24 cellular contexts compared by ENCODE assay signal in genomic region chr7:134051020-134051419, GRCh38.
DNase-seq lines count a peak whose midpoint lies in the region; ATAC-seq and TF ChIP-seq lines count a peak whose summit lies in the region.
"Had no signal": no experiment of that assay in that cellular context is flagged by ENCODE, and none has a peak within 500 bp of the region (broad histone marks: within the 10 kb centered on the region; RNA-seq: fewer than 3 reads in every experiment).

No MANE protein-coding gene starts in this region.

- no peak for TF ChIP-seq POLR2A in transverse colon (IDR thresholded peaks at IDR 0.05)

- intact Hi-C loops in transverse colon (cut with DNase I; ENCODE audit: low total_unique reads) = no loop called here
- intact Hi-C loops in A673 (cut with micrococcal nuclease; ENCODE audit: unreplicated experiment) = no loop called here

- TF ChIP-seq CTCF in MM.1S (IDR thresholded peaks at IDR 0.05; ENCODE audit: low read length) = peak; percentile 21; the same call in 1 of the 2 replicates
- TF ChIP-seq CTCF in transverse colon (IDR thresholded peaks at IDR 0.05) = no peak
- no peak for TF ChIP-seq CTCF in A673 (conservative IDR thresholded peaks at IDR 0.05; ENCODE audit: low read depth, low read length)
- no peak for TF ChIP-seq CTCF in GM23338 (conservative IDR thresholded peaks at IDR 0.05; ENCODE audit: low read depth in 2 of 2)

- H3K9me3 ChIP-seq in MM.1S (replicated peaks; ENCODE audit: insufficient read depth, low read length) (no peaks in the 10 kb centered on the region), transverse colon (no peaks in the 10 kb centered on the region), A673 (ENCODE audit: low read depth, low read length, poor library complexity, severe bottlenecking) (no peaks in the 10 kb centered on the region)
- H3K9me3 ChIP-seq: A549 had no signal

- no peaks in the 10 kb centered on the region for H3K27me3 ChIP-seq in MM.1S (replicated peaks; ENCODE audit: insufficient read depth, low read length)
- no peaks in the 10 kb centered on the region for H3K27me3 ChIP-seq in transverse colon
- no peaks in the 10 kb centered on the region for H3K27me3 ChIP-seq in A673 (replicated peaks; ENCODE audit: insufficient read depth, low read depth, low read length, poor library complexity)
- no peaks in the 10 kb centered on the region for H3K27me3 ChIP-seq in GM23338 (ENCODE audit: insufficient read depth)

- H3K27ac Mint-ChIP-seq in GM23338 = no peak overlapping the region
- H3K27ac Mint-ChIP-seq: IgD-negative memory B cell had no signal

- H3K36me3 ChIP-seq in MM.1S (replicated peaks; ENCODE audit: insufficient read depth, low read length) (no peaks in the 10 kb centered on the region), transverse colon (no peaks in the 10 kb centered on the region), A673 (ENCODE audit: insufficient read depth, low read length, poor library complexity, severe bottlenecking) (no peaks in the 10 kb centered on the region), GM23338 (ENCODE audit: insufficient read depth) (no peaks in the 10 kb centered on the region)

- DNase-seq in MM.1S (peak; percentile 98), transverse colon (peak; percentile 11), A673 (ENCODE audit: low spot score) (no peak), NCI-H187 (lab: John Stamatoyannopoulos, UW) (no peak), GM23338 (ENCODE audit: low spot score) (no peak)
- DNase-seq: C1 segment of cervical spinal cord; CD4-positive, alpha-beta memory T cell; COR-L47; DMS53; Kasumi-1; MV-4-11; NCI-H1105; NCI-H1436 treated with DMSO at 0.1 percent for 48 hours; NCI-H1930; NCI-H2107; NCI-H524; NCI-H774; NK-92 treated with Interleukin-12 subunit alpha and Interleukin-12 subunit beta, amount 100 ng/mL, for 24 hours; PC-9; SHP77 had no signal

- H3K36me3 Mint-ChIP-seq in GM23338 (ENCODE audit: low read depth) = no peaks in the 10 kb centered on the region

- H3K27ac ChIP-seq in MM.1S (ENCODE audit: low read length) (peak overlapping the region; percentile 75), transverse colon (no peak overlapping the region), A673 (ENCODE audit: low read depth, low read length, poor library complexity, severe bottlenecking) (no peak overlapping the region), GM23338 (ENCODE audit: low read depth) (no peak overlapping the region)
- H3K27ac ChIP-seq: A549, PC-9 had no signal

- H3K27me3 Mint-ChIP-seq in GM23338 (ENCODE audit: insufficient read depth, low read depth, poor library complexity) = peaks cover 3% of the 10 kb centered on the region
- H3K27me3 Mint-ChIP-seq: CD4-positive, alpha-beta memory T cell; IgD-negative memory B cell had no signal

- H3K4me3 ChIP-seq in MM.1S (ENCODE audit: low read length) = no peak overlapping the region
- H3K4me3 ChIP-seq in transverse colon = no peak overlapping the region
- no peak overlapping the region for H3K4me3 ChIP-seq in A673 (ENCODE audit: low read depth, low read length, poor library complexity, severe bottlenecking)
- H3K4me3 ChIP-seq in GM23338 = no peak overlapping the region
- H3K4me3 ChIP-seq: A549, PC-9 had no signal

- H3K9ac ChIP-seq in MM.1S (ENCODE audit: low read length) = no peak overlapping the region; the same call in 1 of the 2 replicates

- BruUV-seq in A673 (replicated peaks; lab: Mats Ljungman, UMichigan) = no TSS peak

- H3K79me2 ChIP-seq in MM.1S (ENCODE audit: low read length) (no peaks in the 10 kb centered on the region), GM23338 (replicated peaks; ENCODE audit: insufficient read depth) (no peaks in the 10 kb centered on the region)

- H3F3A ChIP-seq in MM.1S (ENCODE audit: insufficient read depth, low read length) (peaks cover 24% of the 10 kb centered on the region), GM23338 (replicated peaks; ENCODE audit: low read depth) (no peaks in the 10 kb centered on the region)

- POLR2A ChIA-PET in A673 (lab: Charles Lee; ENCODE audit: low non-redundant PET) = no interaction called here

- H4K20me1 ChIP-seq in MM.1S (ENCODE audit: insufficient read depth, low read length) = no peaks in the 10 kb centered on the region
- H4K20me1 ChIP-seq in GM23338 (replicated peaks; ENCODE audit: insufficient read depth) = no peaks in the 10 kb centered on the region

- peaks cover 59% of the 10 kb centered on the region for H3K4me1 ChIP-seq in MM.1S (ENCODE audit: low read length)
- no peaks in the 10 kb centered on the region for H3K4me1 ChIP-seq in transverse colon
- no peaks in the 10 kb centered on the region for H3K4me1 ChIP-seq in A673 (ENCODE audit: insufficient read depth, low read length, poor library complexity, severe bottlenecking)
- H3K4me1 ChIP-seq in GM23338 (ENCODE audit: insufficient read depth) = peaks cover 15% of the 10 kb centered on the region
- H3K4me1 ChIP-seq: A549 had no signal

- CTCF ChIA-PET in A673 (lab: Charles Lee) = no interaction called here

- in situ Hi-C loops in transverse colon (cut with MboI; ENCODE audit: low pct_ligation_motif_present in 1 of 4, low pct_unique_long_range_greater_than_20kb in 1 of 4, low sequenced_read_pairs in 3 of 4) = no loop called here

- H3K9me2 ChIP-seq in MM.1S (replicated peaks; ENCODE audit: insufficient read depth, low read length) (no peaks in the 10 kb centered on the region), GM23338 (ENCODE audit: insufficient read depth) (0 out of 2 replicates have a peak, but pooled peaks cover 6% of the 10 kb centered on the region)

- WGBS in transverse colon (ENCODE audit: low coverage in 1 of 2), 2 donors = 73 to 79% methylated on average over 2 of the region's 2 CpGs

- TF ChIP-seq EP300 in transverse colon (IDR thresholded peaks at IDR 0.05; ENCODE audit: low read depth) = no peak

- H2AFZ ChIP-seq in MM.1S (ENCODE audit: low read length) = no peak overlapping the region
- H2AFZ ChIP-seq in GM23338 = no peak overlapping the region
- H2AFZ ChIP-seq: PC-9 had no signal

- H3K4me2 ChIP-seq in MM.1S (ENCODE audit: low read depth, low read length) = peak overlapping the region; percentile 50
- H3K4me2 ChIP-seq in GM23338 = no peak overlapping the region
- H3K4me2 ChIP-seq: A549, PC-9 had no signal

- H3K9me3 Mint-ChIP-seq in GM23338 = no peaks in the 10 kb centered on the region

- ATAC-seq in GM19351 (IDR thresholded peaks at IDR 0.05; ENCODE audit: unreplicated experiment) = peak; percentile 75
- peak; percentile 91 for ATAC-seq in HG02678 (IDR thresholded peaks at IDR 0.05; ENCODE audit: unreplicated experiment)
- ATAC-seq in GM23338 = no peak
- ATAC-seq: A549 had no signal

- H3K4me1 Mint-ChIP-seq in GM23338 = peaks cover 28% of the 10 kb centered on the region
- H3K4me1 Mint-ChIP-seq: CD4-positive, alpha-beta memory T cell had no signal

- no peak overlapping the region for H3K4me3 Mint-ChIP-seq in GM23338
- H3K4me3 Mint-ChIP-seq: CD4-positive, alpha-beta memory T cell; IgD-negative memory B cell had no signal

Comparison
In these comparisons a context has a peak if more than half of its experiments do, and no peak if none do; other contexts are left out.
1. DNase-seq: peak in MM.1S (single experiment) and transverse colon (single experiment); none in A673 (single experiment), NCI-H187 (0 of 2) and GM23338 (single experiment).